14 cellular contexts compared by ENCODE assay signal in the genomic region with DNA sequence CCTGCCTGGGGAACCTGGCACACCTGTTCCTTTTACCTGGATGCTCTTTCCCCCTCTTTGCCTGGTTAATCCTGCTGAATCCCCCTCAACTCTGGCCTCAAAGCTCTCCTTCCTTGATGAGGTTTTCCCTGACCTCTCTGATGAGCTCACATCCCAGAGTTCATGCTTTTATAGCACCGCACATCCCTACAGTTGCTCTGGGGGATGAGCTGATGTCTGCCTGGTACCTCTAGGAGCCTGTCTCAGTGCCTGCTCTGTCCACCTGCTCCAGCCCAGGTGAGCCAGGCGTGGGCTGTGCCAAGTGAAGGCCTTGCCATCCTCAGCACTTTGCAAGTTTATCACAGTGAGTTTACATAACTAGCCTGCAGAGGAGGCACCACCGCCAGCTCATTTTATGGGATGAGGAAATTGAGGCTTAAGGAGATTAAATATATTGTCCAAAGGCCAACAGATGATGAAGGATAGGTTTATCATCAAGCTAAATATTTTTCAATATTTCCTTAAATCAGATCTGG. TPM values are rescaled to one million over a fixed set of nuclear protein-coding genes. Genes with fewer than 3 reads are reported as not detected.
DNase-seq lines count a peak whose midpoint lies in the region; ATAC-seq and TF ChIP-seq lines count a peak whose summit lies in the region.
"Had no signal": no experiment of that assay in that cellular context is flagged by ENCODE, and none has a peak within 500 bp of the region (broad histone marks: within the 10 kb centered on the region; RNA-seq: fewer than 3 reads in every experiment).

No MANE protein-coding gene starts in this region.

- intact Hi-C loops in transverse colon (cut with DNase I; ENCODE audit: low total_unique reads): no loop called here

- H3K4me1 Mint-ChIP-seq in nephron progenitor cell (peaks cover 36% of the 10 kb centered on the region), immature natural killer cell (peaks cover 4 to 8% of the 10 kb centered on the region in 2 donors)
- peaks cover 13% of the 10 kb centered on the region for H3K4me1 Mint-ChIP-seq in activated CD4-positive, alpha-beta memory T cell treated with anti-CD3 and anti-CD28 coated beads, Interleukin-2, amount 10 ng/mL, durations not matched to agents 7 days and 5 days

- peaks cover 14 to 68% (median 30%) of the 10 kb centered on the region in 4 donors for H3K4me1 ChIP-seq in transverse colon

- H3K27me3 Mint-ChIP-seq in nephron progenitor cell (ENCODE audit: low read depth, poor library complexity): peaks cover 17% of the 10 kb centered on the region
- H3K27me3 Mint-ChIP-seq in activated CD4-positive, alpha-beta memory T cell treated with anti-CD3 and anti-CD28 coated beads, Interleukin-2, amount 10 ng/mL, durations not matched to agents 7 days and 5 days: peaks cover 5% of the 10 kb centered on the region
- peaks cover 2 to 7% (median 4%) of the 10 kb centered on the region in 3 donors for H3K27me3 Mint-ChIP-seq in immature natural killer cell (ENCODE audit: low read depth in 3 of 3)

- peak overlapping the region; percentile 72 for H3K27ac Mint-ChIP-seq in nephron progenitor cell
- H3K27ac Mint-ChIP-seq in activated CD4-positive, alpha-beta memory T cell treated with anti-CD3 and anti-CD28 coated beads, Interleukin-2, amount 10 ng/mL, durations not matched to agents 7 days and 5 days: no peak overlapping the region
- no peak overlapping the region for H3K27ac Mint-ChIP-seq in immature natural killer cell
- H3K27ac Mint-ChIP-seq: CD4-positive, CD25-positive, alpha-beta regulatory T cell had no signal

- no peaks in the 10 kb centered on the region for H3K36me3 Mint-ChIP-seq in nephron progenitor cell (ENCODE audit: low read depth)
- H3K36me3 Mint-ChIP-seq in activated CD4-positive, alpha-beta memory T cell treated with anti-CD3 and anti-CD28 coated beads, Interleukin-2, amount 10 ng/mL, durations not matched to agents 7 days and 5 days (ENCODE audit: low read depth): no peaks in the 10 kb centered on the region
- no peaks in the 10 kb centered on the region for H3K36me3 Mint-ChIP-seq in immature natural killer cell

- no peaks in the 10 kb centered on the region for H3K9me3 ChIP-seq in transverse colon

- peak; percentile 74 for ATAC-seq in esophagus mucosa
- ATAC-seq: HCT116 had no signal

- peak; percentile 54 for TF ChIP-seq POLR2A in transverse colon (IDR thresholded peaks at IDR 0.05)

- CTCF ChIA-PET in activated CD4-positive, alpha-beta memory T cell treated with anti-CD3 and anti-CD28 coated beads, Interleukin-2, amount 10 ng/mL, durations not matched to agents 7 days and 5 days (lab: Charles Lee): no interaction called here

- no peak overlapping the region for H3K4me3 ChIP-seq in transverse colon
- H3K4me3 ChIP-seq: BLaER1 treated with 17β-estradiol and CSF1 and Interleukin-3, amounts not matched to agents 10 nM and 100 nM; GM23248 had no signal

- 43 to 64% methylated on average over 1 to 3 of the region's 3 CpGs for WGBS in transverse colon (ENCODE audit: low coverage in 1 of 2), 2 donors

- peak overlapping the region; percentile 75 to 88 (median 84) for H3K27ac ChIP-seq in transverse colon
- H3K27ac ChIP-seq: BLaER1 treated with 17β-estradiol and CSF1 and Interleukin-3, amounts not matched to agents 10 nM and 100 nM; GM23248 had no signal

- TF ChIP-seq CTCF in nephron progenitor cell (IDR thresholded peaks at IDR 0.05) (no peak), transverse colon (IDR thresholded peaks at IDR 0.05) (no peak)

- DNase-seq in LoVo (ENCODE audit: low spot score): peak; percentile 18
- DNase-seq in nephron progenitor cell: no peak
- DNase-seq in transverse colon: peak; percentile 78
- DNase-seq in activated CD4-positive, alpha-beta memory T cell treated with anti-CD3 and anti-CD28 coated beads, Interleukin-2, amount 10 ng/mL, durations not matched to agents 7 days and 5 days: no peak
- no peak for DNase-seq in immature natural killer cell
- no peak for DNase-seq in NCI-H524 treated with DMSO at 0.1 percent for 48 hours (lab: John Stamatoyannopoulos, UW)
- DNase-seq: ACHN; CD4-positive, CD25-positive, alpha-beta regulatory T cell; DMS53; GM23248 had no signal

- H3K4me3 Mint-ChIP-seq in nephron progenitor cell (no peak overlapping the region), immature natural killer cell (peak overlapping the region in 1 of 5 donors; percentile 18)
- no peak overlapping the region for H3K4me3 Mint-ChIP-seq in activated CD4-positive, alpha-beta memory T cell treated with anti-CD3 and anti-CD28 coated beads, Interleukin-2, amount 10 ng/mL, durations not matched to agents 7 days and 5 days
- H3K4me3 Mint-ChIP-seq: CD4-positive, CD25-positive, alpha-beta regulatory T cell had no signal

- no peaks in the 10 kb centered on the region for H3K36me3 ChIP-seq in transverse colon
- H3K36me3 ChIP-seq: BLaER1 treated with 17β-estradiol and CSF1 and Interleukin-3, amounts not matched to agents 10 nM and 100 nM had no signal

- H3K27me3 ChIP-seq in transverse colon: no peaks in the 10 kb centered on the region
- H3K27me3 ChIP-seq: BLaER1 treated with 17β-estradiol and CSF1 and Interleukin-3, amounts not matched to agents 10 nM and 100 nM had no signal

- H3K9me3 Mint-ChIP-seq in nephron progenitor cell (peaks cover 17% of the 10 kb centered on the region), immature natural killer cell (peaks cover 0 to 1% (median 0%) of the 10 kb centered on the region in 6 donors)
- H3K9me3 Mint-ChIP-seq in activated CD4-positive, alpha-beta memory T cell treated with anti-CD3 and anti-CD28 coated beads, Interleukin-2, amount 10 ng/mL, durations not matched to agents 7 days and 5 days: peaks cover 3% of the 10 kb centered on the region

- TF ChIP-seq EP300 in transverse colon (IDR thresholded peaks at IDR 0.05; ENCODE audit: low read depth): no peak

- POLR2A ChIA-PET in activated CD4-positive, alpha-beta memory T cell treated with anti-CD3 and anti-CD28 coated beads, Interleukin-2, amount 10 ng/mL, durations not matched to agents 7 days and 5 days (lab: Charles Lee): no interaction called here

- in situ Hi-C loops in transverse colon (cut with MboI; ENCODE audit: low pct_ligation_motif_present in 1 of 4, low pct_unique_long_range_greater_than_20kb in 1 of 4, low sequenced_read_pairs in 3 of 4): no loop called here

RNA-seq across cellular contexts. Expression of a gene that starts 58.6 kb away (rescaled TPM):
- total RNA-seq in esophagus mucosa (41.6 TPM), transverse colon (100 to 1,000 TPM in 3 of 4 donors, 10 to 100 TPM in 1; 65.3 to 557 (median 485) TPM)
- not detected for total RNA-seq in activated CD4-positive, alpha-beta memory T cell treated with anti-CD3 and anti-CD28 coated beads, Interleukin-2, amount 10 ng/mL, durations not matched to agents 7 days and 5 days
- polyA plus RNA-seq in immature natural killer cell: not detected
- total RNA-seq: A172; CD4-positive, CD25-positive, alpha-beta regulatory T cell; GM23248 had no signal
- polyA plus RNA-seq: CD4-positive, CD25-positive, alpha-beta regulatory T cell; GM23248 had no signal

Comparison
In these comparisons a context has a peak if more than half of its experiments do, and no peak if none do; other contexts are left out.
1. DNase-seq: peak in LoVo (single experiment) and transverse colon (single experiment); none in nephron progenitor cell (single experiment), activated CD4-positive, alpha-beta memory T cell treated with anti-CD3 and anti-CD28 coated beads, Interleukin-2, amount 10 ng/mL, durations not matched to agents 7 days and 5 days (single experiment), immature natural killer cell (0 of 3) and NCI-H524 treated with DMSO at 0.1 percent for 48 hours (single experiment).
2. RNA of a gene that starts 58.6 kb away (total RNA-seq): 65.3 to 557 TPM in transverse colon and 41.6 TPM in esophagus mucosa (single experiment); not detected in activated CD4-positive, alpha-beta memory T cell treated with anti-CD3 and anti-CD28 coated beads, Interleukin-2, amount 10 ng/mL, durations not matched to agents 7 days and 5 days; every median in the first group is over 10 times any median in the second.